In genomic region chr3:171283248-171284222, GRCh38 we compare ENCODE assay signal across 10 cellular contexts.
DNase-seq lines count a peak whose midpoint lies in the region; ATAC-seq and TF ChIP-seq lines count a peak whose summit lies in the region.
"Had no signal": no experiment of that assay in that cellular context is flagged by ENCODE, and none has a peak within 500 bp of the region (broad histone marks: within the 10 kb centered on the region; RNA-seq: fewer than 3 reads in every experiment).

No MANE protein-coding gene starts in this region.

- no peak for TF ChIP-seq POLR2A in esophagus squamous epithelium (IDR thresholded peaks at IDR 0.05)
- TF ChIP-seq POLR2A in erythroblast (IDR thresholded peaks at IDR 0.05; ENCODE audit: low read length), result no peak

- no peaks in the 10 kb centered on the region for H3K27me3 ChIP-seq in OCI-LY3 (ENCODE audit: low read depth, low read length)
- no peaks in the 10 kb centered on the region for H3K27me3 ChIP-seq in esophagus squamous epithelium

- H3K79me2 ChIP-seq in OCI-LY3 (ENCODE audit: low read length), result peaks cover 52% of the 10 kb centered on the region

- H3K4me3 Mint-ChIP-seq in Calu3 (ENCODE audit: low read depth, unreplicated experiment) (no peak overlapping the region), osteocyte (ENCODE audit: unreplicated experiment) (no peak overlapping the region)

- ATAC-seq in left lobe of liver, result no peak

- H3K27me3 Mint-ChIP-seq in Calu3 (ENCODE audit: unreplicated experiment) (no peaks in the 10 kb centered on the region), osteocyte (ENCODE audit: unreplicated experiment) (no peaks in the 10 kb centered on the region)

- no peaks in the 10 kb centered on the region for H3K36me3 Mint-ChIP-seq in Calu3 (ENCODE audit: insufficient read depth, unreplicated experiment)
- no peaks in the 10 kb centered on the region for H3K36me3 Mint-ChIP-seq in osteocyte (ENCODE audit: unreplicated experiment)

- no peaks in the 10 kb centered on the region for H4K20me1 ChIP-seq in OCI-LY3 (ENCODE audit: insufficient read depth, low read length)

- 53 to 63% methylated on average over 6 to 7 of the region's 9 CpGs for WGBS in esophagus squamous epithelium, 2 donors

- no peak overlapping the region for H2AFZ ChIP-seq in OCI-LY3 (ENCODE audit: low read depth, low read length)

- CTCF ChIA-PET in Calu3 (lab: Charles Lee), result interaction anchor here (1.1 kb wide), 1 partner anchor 54 kb away, joined by 3 read pairs; no protein-coding TSS in a partner anchor

- DNase-seq in Calu3 (no peak), esophagus squamous epithelium (lab: John Stamatoyannopoulos, UW) (no peak), osteocyte (ENCODE audit: extremely low spot score, unreplicated experiment) (no peak), HPDE6-E6E7 (ENCODE audit: extremely low spot score) (no peak), kidney glomerular epithelial cell (lab: John Stamatoyannopoulos, UW) (no peak), erythroblast (lab: John Stamatoyannopoulos, UW) (no peak), left lobe of liver (ENCODE audit: low spot score) (no peak)
- DNase-seq: NCI-H1436 treated with DMSO at 0.1 percent for 48 hours; stimulated activated CD4-positive, alpha-beta T cell treated with anti-CD3 and anti-CD28 coated beads, Interleukin-4, amount 100 ng/mL, for 1 hour had no signal

- H3K4me1 ChIP-seq in OCI-LY3 (ENCODE audit: low read length) (peaks cover 67% of the 10 kb centered on the region), esophagus squamous epithelium (peaks cover 0 to 52% (median 12%) of the 10 kb centered on the region in 3 donors)

- H3K4me2 ChIP-seq in OCI-LY3 (ENCODE audit: low read length), result peak overlapping the region; percentile 83

- H3K9me3 ChIP-seq in OCI-LY3 (ENCODE audit: insufficient read depth, low read length) (no peaks in the 10 kb centered on the region), esophagus squamous epithelium (no peaks in the 10 kb centered on the region)

- H3K27ac ChIP-seq in OCI-LY3 (ENCODE audit: low read length), result peak overlapping the region; percentile 98
- H3K27ac ChIP-seq in esophagus squamous epithelium, result peak overlapping the region; percentile 3 to 82 (median 59)

- TF ChIP-seq CTCF in Calu3 (IDR thresholded peaks at IDR 0.05; ENCODE audit: unreplicated experiment), result no peak
- TF ChIP-seq CTCF in OCI-LY3 (IDR thresholded peaks at IDR 0.05; ENCODE audit: low read depth, low read length), result no peak
- no peak for TF ChIP-seq CTCF in esophagus squamous epithelium (IDR thresholded peaks at IDR 0.05)
- TF ChIP-seq CTCF in osteocyte (IDR thresholded peaks at IDR 0.05), result no peak

- H3K9ac ChIP-seq in OCI-LY3 (ENCODE audit: low read length), result peak overlapping the region; percentile 90

- no TSS peak for BruUV-seq in Calu3 (replicated peaks; lab: Mats Ljungman, UMichigan)

- H3K4me3 ChIP-seq in OCI-LY3 (ENCODE audit: low read length), result peak overlapping the region; percentile 56
- H3K4me3 ChIP-seq in esophagus squamous epithelium, result no peak overlapping the region

- H3K27ac Mint-ChIP-seq in Calu3 (ENCODE audit: unreplicated experiment), result peak overlapping the region; percentile 26
- H3K27ac Mint-ChIP-seq in osteocyte (ENCODE audit: unreplicated experiment), result peak overlapping the region; percentile 88

- intact Hi-C loops in Calu3 (cut with micrococcal nuclease; ENCODE audit: unreplicated experiment) (no loop called here), esophagus squamous epithelium (cut with DNase I) (no loop called here)

- H3K36me3 ChIP-seq in OCI-LY3 (replicated peaks; ENCODE audit: low read depth, low read length) (no peaks in the 10 kb centered on the region), esophagus squamous epithelium (no peaks in the 10 kb centered on the region)

- H3K4me1 Mint-ChIP-seq in Calu3 (ENCODE audit: low read depth, unreplicated experiment), result peaks cover 24% of the 10 kb centered on the region
- H3K4me1 Mint-ChIP-seq in osteocyte (ENCODE audit: unreplicated experiment), result peaks cover 60% of the 10 kb centered on the region

- H3K9me3 Mint-ChIP-seq in Calu3 (ENCODE audit: low read depth, unreplicated experiment), result no peaks in the 10 kb centered on the region
- H3K9me3 Mint-ChIP-seq in osteocyte (ENCODE audit: unreplicated experiment), result no peaks in the 10 kb centered on the region
